ENCODE assay signal across 8 cellular contexts in the genomic region with DNA sequence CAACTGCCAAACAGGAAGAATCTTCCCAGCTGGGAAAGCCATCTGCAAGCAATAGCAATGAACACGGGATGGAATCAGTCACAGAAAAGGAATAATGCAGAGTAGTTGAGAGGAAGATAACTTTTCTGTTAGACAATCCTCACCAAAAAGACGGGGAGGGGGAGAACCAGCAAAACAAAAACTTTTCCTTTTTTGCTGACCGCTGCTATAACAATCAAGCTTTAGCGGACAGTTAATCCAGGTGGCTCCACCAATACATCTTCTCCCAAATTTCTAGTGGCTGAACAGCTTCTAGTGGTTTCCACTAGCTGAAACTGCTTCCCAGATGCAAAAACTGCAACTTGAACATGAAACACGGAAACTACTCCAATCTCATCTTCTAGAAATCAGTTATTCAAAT. TPM values are rescaled to one million over a fixed set of nuclear protein-coding genes. Genes with fewer than 3 reads are reported as not detected.
DNase-seq lines count a peak whose midpoint lies in the region; ATAC-seq, FAIRE-seq and TF ChIP-seq lines count a peak whose summit lies in the region.

No MANE protein-coding gene starts in this region.

- TF ChIP-seq POLR2A in endothelial cell of umbilical vein (IDR thresholded peaks at IDR 0.05; ENCODE audit: low read depth, low read length): no peak

- POLR2A ChIA-PET in CD8-positive, alpha-beta memory T cell (lab: Charles Lee): interaction anchor here (1.6 kb wide), 1 partner anchor 63 kb away, joined by 3 read pairs; no protein-coding TSS in a partner anchor
- POLR2A ChIA-PET in PC-3 (lab: Charles Lee; ENCODE audit: unreplicated experiment): interaction anchor here (0.6 to 0.7 kb wide), 2 partner anchors 22 to 55 kb away, joined by 4 to 5 read pairs; no protein-coding TSS in a partner anchor
- POLR2A ChIA-PET in endothelial cell of umbilical vein (lab: Charles Lee): interaction anchor here (0.6 to 1.1 kb wide), 2 partner anchors 84 to 170 kb away, joined by 3 to 4 read pairs; partner anchors contain the start of gene USP22

- TF ChIP-seq CTCF in PC-3 (conservative IDR thresholded peaks at IDR 0.05; ENCODE audit: low read depth, low read length): no peak
- TF ChIP-seq CTCF in endothelial cell of umbilical vein (IDR thresholded peaks at IDR 0.05; ENCODE audit: extremely low read depth in 1 of 2, insufficient read depth in 1 of 2, low read depth in 1 of 2, low read length in 2 of 2): no peak
- no peak for TF ChIP-seq CTCF in neutrophil (IDR thresholded peaks at IDR 0.05)

- H3K9me1 ChIP-seq in endothelial cell of umbilical vein (replicated peaks; ENCODE audit: control insufficient read depth, extremely low read depth, insufficient read depth, low read length): no peaks in the 10 kb centered on the region

- dilution Hi-C loops in endothelial cell of umbilical vein (cut with MboI; ENCODE audit: extremely low pct_ligation_motif_present, low sequenced_read_pairs): no loop called here

- H3K36me3 Mint-ChIP-seq in CD8-positive, alpha-beta memory T cell: peaks cover 0 to 31% (median 2%) of the 10 kb centered on the region in 3 donors

- intact Hi-C loops in PC-3 (cut with micrococcal nuclease): loop anchor here (5.0 kb wide), 1 partner anchor 39 kb away; the partner anchor contains the start of gene NATD1
- intact Hi-C loops in endothelial cell of umbilical vein (cut with micrococcal nuclease): loop anchor here (1.0 to 10.0 kb wide), 2 partner anchors 48 to 84 kb away; no protein-coding TSS in a partner anchor

- H3K4me3 ChIP-seq in CD8-positive, alpha-beta memory T cell (ENCODE audit: low read length): peak overlapping the region; percentile 93
- H3K4me3 ChIP-seq in PC-3 (ENCODE audit: low read length) (peak overlapping the region; percentile 98), endothelial cell of umbilical vein (replicated peaks in 1 of 3; ENCODE audit: insufficient read depth in 1 of 3, low read depth in 1 of 3, low read length in 3 of 3) (peak overlapping the region; percentile 73 to 96 (median 96)), neutrophil (ENCODE audit: low read depth in 1 of 2, low read length in 1 of 2) (peak overlapping the region; percentile 89 to 94)

- peaks cover 44% of the 10 kb centered on the region for H4K20me1 ChIP-seq in PC-3 (ENCODE audit: low read length)
- no peaks in the 10 kb centered on the region for H4K20me1 ChIP-seq in endothelial cell of umbilical vein (replicated peaks; ENCODE audit: control insufficient read depth, extremely low read depth, insufficient read depth, low read length)

- H3K4me1 Mint-ChIP-seq in CD8-positive, alpha-beta memory T cell: peaks cover 44 to 65% (median 63%) of the 10 kb centered on the region in 3 donors

- H3K79me2 ChIP-seq in PC-3 (ENCODE audit: low read length) (peaks cover 96% of the 10 kb centered on the region), endothelial cell of umbilical vein (ENCODE audit: control insufficient read depth, insufficient read depth, low read length) (peaks cover 71% of the 10 kb centered on the region)

- ATAC-seq in PC-3: no peak
- ATAC-seq in GM18868 (IDR thresholded peaks at IDR 0.05; ENCODE audit: unreplicated experiment): no peak
- no peak for ATAC-seq in HG03469 (IDR thresholded peaks at IDR 0.05; ENCODE audit: unreplicated experiment)

- CTCF ChIA-PET in CD8-positive, alpha-beta memory T cell (lab: Charles Lee): interaction anchor here (0.7 to 2.0 kb wide), 5 partner anchors 9 to 299 kb away, joined by 3 to 5 read pairs (median 3); partner anchors contain the start of gene USP22
- CTCF ChIA-PET in PC-3 (lab: Charles Lee) (no interaction called here), endothelial cell of umbilical vein (lab: Charles Lee) (interaction anchor here (1.2 to 4.5 kb wide), 6 partner anchors 9 to 93 kb away, joined by 3 to 35 read pairs (median 4); no protein-coding TSS in a partner anchor)

- no peak for FAIRE-seq in endothelial cell of umbilical vein (lab: Jason Lieb, UNC)

- H3K27ac ChIP-seq in CD8-positive, alpha-beta memory T cell (ENCODE audit: low read depth, low read length): peak overlapping the region; percentile 86
- H3K27ac ChIP-seq in PC-3 (ENCODE audit: low read length): peak overlapping the region; percentile 83
- peak overlapping the region; percentile 77 for H3K27ac ChIP-seq in endothelial cell of umbilical vein (ENCODE audit: insufficient read depth, low read depth, low read length)
- peak overlapping the region; percentile 88 for H3K27ac ChIP-seq in neutrophil

- no peaks in the 10 kb centered on the region for H3F3A ChIP-seq in PC-3 (ENCODE audit: low read length, unreplicated experiment)

- H3K9me3 Mint-ChIP-seq in CD8-positive, alpha-beta memory T cell: no peaks in the 10 kb centered on the region

- peak overlapping the region; percentile 89 to 96 (median 92) for H3K4me3 Mint-ChIP-seq in CD8-positive, alpha-beta memory T cell

- peaks cover 44% of the 10 kb centered on the region for H3K4me1 ChIP-seq in CD8-positive, alpha-beta memory T cell (ENCODE audit: insufficient read depth, low read length)
- H3K4me1 ChIP-seq in PC-3 (ENCODE audit: insufficient read depth, low read length) (peaks cover 46% of the 10 kb centered on the region), endothelial cell of umbilical vein (ENCODE audit: control insufficient read depth, extremely low read depth, insufficient read depth, low read length) (peaks cover 20% of the 10 kb centered on the region), neutrophil (ENCODE audit: control insufficient read depth in 1 of 2, insufficient read depth in 1 of 2, low read depth in 1 of 2, low read length in 1 of 2) (peaks cover 57 to 64% of the 10 kb centered on the region in 2 experiments)

- H3K9ac ChIP-seq in PC-3 (ENCODE audit: low read length) (peak overlapping the region; percentile 100), endothelial cell of umbilical vein (replicated peaks; ENCODE audit: extremely low read depth, insufficient read depth, low read length) (peak overlapping the region; percentile 96)

- no peak for DNase-seq in CD8-positive, alpha-beta memory T cell
- DNase-seq in PC-3 (no peak), endothelial cell of umbilical vein (ENCODE audit: low read depth, low spot score) (peak; percentile 10), GOT3 (lab: John Stamatoyannopoulos, UW) (no peak), globus pallidus (ENCODE audit: low spot score) (no peak)

- H3K27me3 ChIP-seq in CD8-positive, alpha-beta memory T cell (ENCODE audit: insufficient read depth, low read length, poor library complexity, severe bottlenecking): no peaks in the 10 kb centered on the region
- H3K27me3 ChIP-seq in PC-3 (ENCODE audit: low read length): no peaks in the 10 kb centered on the region
- H3K27me3 ChIP-seq in endothelial cell of umbilical vein (ENCODE audit: control insufficient read depth in 2 of 2, insufficient read depth in 2 of 2, low read length in 2 of 2): no peaks in the 10 kb centered on the region
- no peaks in the 10 kb centered on the region for H3K27me3 ChIP-seq in neutrophil

- no peaks in the 10 kb centered on the region for H3K27me3 Mint-ChIP-seq in CD8-positive, alpha-beta memory T cell

- no peaks in the 10 kb centered on the region for H3K9me2 ChIP-seq in PC-3 (replicated peaks; ENCODE audit: low read length)

- TSS peak; percentile 42 for BruUV-seq in PC-3 (replicated peaks; lab: Mats Ljungman, UMichigan)
- BruUV-seq in endothelial cell of umbilical vein (replicated peaks; lab: Mats Ljungman, UMichigan): TSS peak; percentile 37

- H3K4me2 ChIP-seq in PC-3 (ENCODE audit: low read length): peak overlapping the region; percentile 97
- peak overlapping the region; percentile 98 for H3K4me2 ChIP-seq in endothelial cell of umbilical vein (ENCODE audit: insufficient read depth, low read length)

- no peaks in the 10 kb centered on the region for H3K9me3 ChIP-seq in CD8-positive, alpha-beta memory T cell (ENCODE audit: low read length)
- no peaks in the 10 kb centered on the region for H3K9me3 ChIP-seq in PC-3 (ENCODE audit: low read length)
- H3K9me3 ChIP-seq in endothelial cell of umbilical vein (replicated peaks; ENCODE audit: control insufficient read depth, insufficient read depth, low read length): no peaks in the 10 kb centered on the region
- no peaks in the 10 kb centered on the region for H3K9me3 ChIP-seq in neutrophil

- peak overlapping the region in 7 of 8 donors; percentile 59 to 95 (median 91) for H3K27ac Mint-ChIP-seq in CD8-positive, alpha-beta memory T cell

- peaks cover 8% of the 10 kb centered on the region for H3K36me3 ChIP-seq in CD8-positive, alpha-beta memory T cell (ENCODE audit: insufficient read depth, low read length)
- H3K36me3 ChIP-seq in PC-3 (ENCODE audit: low read depth, low read length): peaks cover 29% of the 10 kb centered on the region
- H3K36me3 ChIP-seq in endothelial cell of umbilical vein (ENCODE audit: control insufficient read depth in 2 of 2, extremely low read depth in 1 of 2, insufficient read depth in 2 of 2, low read length in 2 of 2): peaks cover 2 to 10% of the 10 kb centered on the region in 2 experiments
- peaks cover 26% of the 10 kb centered on the region for H3K36me3 ChIP-seq in neutrophil

- H2AFZ ChIP-seq in PC-3 (ENCODE audit: low read length) (no peak overlapping the region; the same call in 1 of the 2 replicates), endothelial cell of umbilical vein (ENCODE audit: low read depth, low read length) (no peak overlapping the region)

RNA-seq across cellular contexts. Expression of gene TMEM11, which starts 1.0 kb away (rescaled TPM):
- total RNA-seq in CD8-positive, alpha-beta memory T cell: 10 to 100 TPM; 26.1 to 29.8 TPM
- 37.4 TPM for polyA plus RNA-seq in CD8-positive, alpha-beta memory T cell
- total RNA-seq in PC-3 (2014; rRNA removed) (58.1 and 70.8 TPM in 2 replicates), endothelial cell of umbilical vein (27.4 and 28.8 TPM in 2 replicates)
- 79.9 and 100 TPM in 2 replicates for polyA plus RNA-seq in endothelial cell of umbilical vein
- polyA plus RNA-seq in endothelial cell of umbilical vein (2011; cell fraction: cytosol; rRNA removed): 48.9 and 54.8 TPM in 2 replicates
- polyA plus RNA-seq in endothelial cell of umbilical vein (2011; cell fraction: nucleus; rRNA removed): 26.8 and 30.3 TPM in 2 replicates
- polyA plus RNA-seq in endothelial cell of umbilical vein (2012): 26.8 and 30.3 TPM in 2 replicates
- 33.9 and 38.2 TPM in 2 replicates for polyA minus RNA-seq in endothelial cell of umbilical vein
- 47.9 TPM for polyA minus RNA-seq in endothelial cell of umbilical vein (2011; cell fraction: cytosol; rRNA and poly(A)+ RNA removed)
- polyA minus RNA-seq in endothelial cell of umbilical vein (2011; cell fraction: nucleus; rRNA and poly(A)+ RNA removed): 20.1 and 23.7 TPM in 2 replicates

RNA-seq across cellular contexts. Expression of gene NATD1, which starts 40.2 kb away (rescaled TPM):
- total RNA-seq in CD8-positive, alpha-beta memory T cell: 1 to 10 TPM; 2.7 to 2.8 TPM
- polyA plus RNA-seq in CD8-positive, alpha-beta memory T cell: 3.0 TPM
- total RNA-seq in PC-3 (2014; rRNA removed) (0.69 and 0.73 TPM in 2 replicates), endothelial cell of umbilical vein (7.2 and 8.1 TPM in 2 replicates)
- polyA plus RNA-seq in endothelial cell of umbilical vein: 6.9 and 7.0 TPM in 2 replicates
- polyA plus RNA-seq in endothelial cell of umbilical vein (2011; cell fraction: cytosol; rRNA removed): 6.2 and 7.6 TPM in 2 replicates
- 4.6 and 5.3 TPM in 2 replicates for polyA plus RNA-seq in endothelial cell of umbilical vein (2011; cell fraction: nucleus; rRNA removed)
- polyA plus RNA-seq in endothelial cell of umbilical vein (2012): 4.0 and 7.0 TPM in 2 replicates
- 6.2 and 6.7 TPM in 2 replicates for polyA minus RNA-seq in endothelial cell of umbilical vein
- 1.5 TPM for polyA minus RNA-seq in endothelial cell of umbilical vein (2011; cell fraction: cytosol; rRNA and poly(A)+ RNA removed)
- 2.9 and 4.6 TPM in 2 replicates for polyA minus RNA-seq in endothelial cell of umbilical vein (2011; cell fraction: nucleus; rRNA and poly(A)+ RNA removed)
